Comparison of ENCODE assay signal across 25 cellular contexts in the genomic region with DNA sequence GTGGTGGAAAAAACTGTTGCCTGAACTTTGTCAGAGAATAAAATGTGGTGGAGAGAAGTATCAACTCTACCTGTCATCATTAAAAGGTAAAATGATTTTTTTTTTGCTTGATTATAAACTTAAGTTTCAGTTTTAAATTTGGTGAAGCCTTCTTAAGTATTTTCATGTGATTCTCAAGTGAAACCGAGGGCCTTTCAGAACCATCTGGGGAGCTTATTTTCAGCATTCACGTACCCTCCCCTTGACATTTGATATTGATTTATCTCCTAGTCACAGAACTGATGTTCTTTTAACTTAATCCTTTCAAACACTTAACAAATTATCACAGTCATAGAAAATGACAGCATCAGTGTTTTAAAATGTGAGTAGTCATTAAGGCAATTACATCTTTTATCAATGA. TPM values are rescaled to one million over a fixed set of nuclear protein-coding genes. Genes with fewer than 3 reads are reported as not detected.
"Had no signal": no experiment of that assay in that cellular context is flagged by ENCODE, and none has a peak within 500 bp of the region (broad histone marks: within the 10 kb centered on the region; RNA-seq: fewer than 3 reads in every experiment).

No MANE protein-coding gene starts in this region.

- H3K9me3 ChIP-seq: Peyer's patch, SJCRH30 had no signal

- H3K4me3 ChIP-seq: Peyer's patch, SJCRH30 had no signal

- H3K27me3 ChIP-seq: Peyer's patch, SJCRH30 had no signal

- DNase-seq: IMR-90, KG1, NCI-H1092 treated with DMSO at 0.1 percent for 48 hours, NCI-H1436, NCI-H1694 treated with DMSO at 0.1 percent for 48 hours, NCI-H1930, NCI-H2081, NCI-H2107, NCI-H2171 treated with DMSO at 0.1 percent for 48 hours, NCI-H345, NCI-H446 treated with DMSO at 0.1 percent for 48 hours, NCI-H510A treated with DMSO at 0.1 percent for 48 hours, NCI-H69, NCI-H774, PC-3, Peyer's patch, SHP77 treated with DMSO at 0.1 percent for 48 hours, SJCRH30, T-helper 1 cell, T-helper 17 cell had no signal

- H3K27me3 Mint-ChIP-seq: T-helper 17 cell had no signal

- H3K27ac ChIP-seq: Peyer's patch, SJCRH30 had no signal

- H3K4me3 Mint-ChIP-seq: T-helper 17 cell had no signal

- H3K4me1 ChIP-seq: Peyer's patch, SJCRH30 had no signal

- H3K27ac Mint-ChIP-seq: T-helper 17 cell had no signal

- FAIRE-seq: HepG2 had no signal

RNA-seq across cellular contexts. Expression of a gene that starts 53.7 kb away (rescaled TPM):
- total RNA-seq: HT1080, IMR-90, MCF 10A, OCI-LY7, RPMI7951, SJCRH30, T-helper 17 cell had no signal
- polyA plus RNA-seq: IMR-90 had no signal
